Comparison of ENCODE assay signal across 16 cellular contexts in the genomic region with DNA sequence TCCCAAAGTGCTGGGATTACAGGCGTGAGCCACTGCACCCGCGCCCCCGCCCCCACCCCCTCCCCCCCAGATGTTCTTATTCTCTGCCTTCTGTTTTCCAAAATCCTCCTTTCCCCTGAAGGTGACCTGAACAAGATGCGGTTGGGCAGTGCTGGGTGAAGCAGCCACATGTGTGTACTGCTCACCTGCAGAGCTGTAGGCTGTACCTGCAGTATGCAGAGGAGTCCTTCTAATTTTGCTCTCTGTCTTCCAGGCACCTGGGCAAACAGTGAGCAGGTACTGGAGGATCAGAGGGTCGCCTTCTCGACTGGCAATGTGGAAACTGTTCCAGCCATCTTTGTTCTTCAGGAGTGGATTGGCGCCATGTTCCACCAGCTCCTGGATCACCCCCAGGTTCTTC. TPM values are rescaled to one million over a fixed set of nuclear protein-coding genes. Genes with fewer than 3 reads are reported as not detected.
A peak's percentile ranks its signal among the peaks of the same experiment; 100 is the strongest.
DNase-seq lines count a peak whose midpoint lies in the region; ATAC-seq and TF ChIP-seq lines count a peak whose summit lies in the region.
"Had no signal": no experiment of that assay in that cellular context is flagged by ENCODE, and none has a peak within 500 bp of the region (broad histone marks: within the 10 kb centered on the region; RNA-seq: fewer than 3 reads in every experiment).

No MANE protein-coding gene starts in this region.

- no peak for ATAC-seq in activated CD8-positive, alpha-beta T cell treated with anti-CD3 and anti-CD28 coated beads for 36 hours
- ATAC-seq in activated CD8-positive, alpha-beta T cell treated with anti-CD3 and anti-CD28 coated beads, Interleukin-2, amount 10 ng/mL, durations not matched to agents 7 days and 5 days: no peak
- ATAC-seq in IMR-90 (ENCODE audit: low read depth): no peak
- ATAC-seq in central memory CD8-positive, alpha-beta T cell (replicated peaks; ENCODE audit: extremely low read depth, poor library complexity, severe bottlenecking): no peak
- no peak for ATAC-seq in GM18498 (IDR thresholded peaks at IDR 0.05; ENCODE audit: unreplicated experiment)
- ATAC-seq in GM18870 (IDR thresholded peaks at IDR 0.05; ENCODE audit: unreplicated experiment): no peak

- H3K27ac ChIP-seq in IMR-90 (ENCODE audit: insufficient read depth, low read length): peak overlapping the region; percentile 83; the same call in 1 of the 2 replicates
- H3K27ac ChIP-seq: brain microvascular endothelial cell, neutrophil had no signal

- dilution Hi-C loops in IMR-90 (cut with HindIII; ENCODE audit: low sequenced_read_pairs, unreplicated experiment): no loop called here

- H3K18ac ChIP-seq in IMR-90 (ENCODE audit: low read depth, low read length): peak overlapping the region; percentile 28; the same call in 1 of the 2 replicates

- no peak overlapping the region for H2AK9ac ChIP-seq in IMR-90 (replicated peaks; ENCODE audit: low read depth, low read length, poor library complexity)

- peak overlapping the region; percentile 96; the same call in 1 of the 2 replicates for H3K4me2 ChIP-seq in IMR-90 (ENCODE audit: low read depth, low read length)

- no peak overlapping the region for H3K56ac ChIP-seq in IMR-90 (ENCODE audit: extremely low read depth, insufficient read depth, low read length)

- H3K4me1 ChIP-seq in IMR-90 (ENCODE audit: control insufficient read depth, insufficient read depth, low read length): peaks cover 14% of the 10 kb centered on the region

- H3K4ac ChIP-seq in IMR-90 (ENCODE audit: low read depth, low read length): 0 out of 2 replicates have a peak overlapping the region, but pooled peaks have one; percentile 70

- H3K27me3 ChIP-seq in IMR-90 (ENCODE audit: control insufficient read depth, insufficient read depth, low read length): no peaks in the 10 kb centered on the region
- H3K27me3 ChIP-seq: brain microvascular endothelial cell had no signal

- DNase-seq in activated CD8-positive, alpha-beta T cell treated with anti-CD3 and anti-CD28 coated beads for 36 hours: no peak
- no peak for DNase-seq in activated CD8-positive, alpha-beta T cell treated with anti-CD3 and anti-CD28 coated beads, Interleukin-2, amount 10 ng/mL, durations not matched to agents 7 days and 5 days
- no peak for DNase-seq in IMR-90
- no peak for DNase-seq in central memory CD8-positive, alpha-beta T cell (ENCODE audit: low spot score in 2 of 2)
- no peak for DNase-seq in skeletal muscle cell (ENCODE audit: low read depth)
- no peak for DNase-seq in amniotic stem cell (lab: John Stamatoyannopoulos, UW)
- DNase-seq: activated CD8-positive, alpha-beta memory T cell treated with anti-CD3 and anti-CD28 coated beads, Interleukin-2, amount 50 U/mL, for 4 hours; brain microvascular endothelial cell; HCEC 1CT; left colon; NCI-H1417 treated with DMSO at 0.1 percent for 48 hours; NCI-H524; stimulated activated CD4-positive, alpha-beta T cell treated with anti-CD3 and anti-CD28 coated beads, Interleukin-12 subunit alpha, Interleukin-12 subunit beta, amount 100 ng/mL, for 4 hours had no signal

- no peak for TF ChIP-seq POLR2A in IMR-90 (IDR thresholded peaks at IDR 0.05; ENCODE audit: low read depth, low read length)

- H3K79me1 ChIP-seq in IMR-90 (ENCODE audit: low read depth in 1 of 2, low read length in 2 of 2): peaks cover 29 to 35% of the 10 kb centered on the region in 2 experiments

- H3K36me3 ChIP-seq in IMR-90 (ENCODE audit: control insufficient read depth, insufficient read depth, low read length): peaks cover 20% of the 10 kb centered on the region
- H3K36me3 ChIP-seq: neutrophil had no signal

- peaks cover 32% of the 10 kb centered on the region for H4K20me1 ChIP-seq in IMR-90 (ENCODE audit: insufficient read depth, low read length)

- no peaks in the 10 kb centered on the region for H3K9me3 Mint-ChIP-seq in activated CD8-positive, alpha-beta T cell treated with anti-CD3 and anti-CD28 coated beads for 36 hours
- no peaks in the 10 kb centered on the region for H3K9me3 Mint-ChIP-seq in activated CD8-positive, alpha-beta T cell treated with anti-CD3 and anti-CD28 coated beads, Interleukin-2, amount 10 ng/mL, durations not matched to agents 7 days and 5 days (ENCODE audit: insufficient read depth)
- H3K9me3 Mint-ChIP-seq in central memory CD8-positive, alpha-beta T cell: no peaks in the 10 kb centered on the region

- H3K27ac Mint-ChIP-seq in activated CD8-positive, alpha-beta T cell treated with anti-CD3 and anti-CD28 coated beads for 36 hours: no peak overlapping the region
- no peak overlapping the region for H3K27ac Mint-ChIP-seq in activated CD8-positive, alpha-beta T cell treated with anti-CD3 and anti-CD28 coated beads, Interleukin-2, amount 10 ng/mL, durations not matched to agents 7 days and 5 days
- no peak overlapping the region for H3K27ac Mint-ChIP-seq in central memory CD8-positive, alpha-beta T cell (ENCODE audit: low read depth)

- in situ Hi-C loops in IMR-90 (cut with MboI; ENCODE audit: low sequenced_read_pairs): loop anchor here (10.0 kb wide), 1 partner anchor 203 kb away; a partner anchor contains a TSS

- H3K4me1 Mint-ChIP-seq in activated CD8-positive, alpha-beta T cell treated with anti-CD3 and anti-CD28 coated beads for 36 hours (ENCODE audit: low read depth): peaks cover 35% of the 10 kb centered on the region
- H3K4me1 Mint-ChIP-seq in activated CD8-positive, alpha-beta T cell treated with anti-CD3 and anti-CD28 coated beads, Interleukin-2, amount 10 ng/mL, durations not matched to agents 7 days and 5 days (ENCODE audit: low read depth): peaks cover 32% of the 10 kb centered on the region
- peaks cover 37% of the 10 kb centered on the region for H3K4me1 Mint-ChIP-seq in central memory CD8-positive, alpha-beta T cell

- no peaks in the 10 kb centered on the region for H3K27me3 Mint-ChIP-seq in activated CD8-positive, alpha-beta T cell treated with anti-CD3 and anti-CD28 coated beads for 36 hours
- H3K27me3 Mint-ChIP-seq in activated CD8-positive, alpha-beta T cell treated with anti-CD3 and anti-CD28 coated beads, Interleukin-2, amount 10 ng/mL, durations not matched to agents 7 days and 5 days (ENCODE audit: low read depth): no peaks in the 10 kb centered on the region
- no peaks in the 10 kb centered on the region for H3K27me3 Mint-ChIP-seq in central memory CD8-positive, alpha-beta T cell

- H4K5ac ChIP-seq in IMR-90 (ENCODE audit: low read depth, low read length): no peak overlapping the region

- H2BK15ac ChIP-seq in IMR-90 (ENCODE audit: low read depth, low read length): no peak overlapping the region

- H4K91ac ChIP-seq in IMR-90 (ENCODE audit: insufficient read depth, low read depth, low read length): no peak overlapping the region

- intact Hi-C loops in activated CD8-positive, alpha-beta T cell treated with anti-CD3 and anti-CD28 coated beads for 36 hours (cut with micrococcal nuclease): loop anchor here (5.0 kb wide), 1 partner anchor 75 kb away; a partner anchor contains a TSS
- intact Hi-C loops in IMR-90 (cut with micrococcal nuclease): loop anchor here (1.0 to 5.0 kb wide), 3 partner anchors 75 to 200 kb away; a partner anchor contains a TSS

- BruUV-seq in IMR-90 (replicated peaks; lab: Mats Ljungman, UMichigan): no TSS peak

- no peak for TF ChIP-seq CTCF in activated CD8-positive, alpha-beta T cell treated with anti-CD3 and anti-CD28 coated beads for 36 hours (IDR thresholded peaks at IDR 0.05)
- TF ChIP-seq CTCF in IMR-90 (conservative IDR thresholded peaks at IDR 0.05; ENCODE audit: low read depth, low read length): no peak

- H2BK5ac ChIP-seq in IMR-90 (ENCODE audit: low read depth, low read length, poor library complexity, severe bottlenecking): peak overlapping the region; percentile 20

- H2BK20ac ChIP-seq in IMR-90 (ENCODE audit: low read depth, low read length): no peak overlapping the region

- peak overlapping the region; percentile 48 for H2AK5ac ChIP-seq in IMR-90 (ENCODE audit: low read depth, low read length)

- CTCF ChIA-PET in activated CD8-positive, alpha-beta T cell treated with anti-CD3 and anti-CD28 coated beads for 36 hours (lab: Charles Lee): interaction anchor here (0.8 to 3.3 kb wide), 3 partner anchors 10 to 258 kb away, joined by 3 to 11 read pairs (median 3); no protein-coding TSS in a partner anchor
- CTCF ChIA-PET in activated CD8-positive, alpha-beta T cell treated with anti-CD3 and anti-CD28 coated beads, Interleukin-2, amount 10 ng/mL, durations not matched to agents 7 days and 5 days (lab: Charles Lee): interaction anchor here (0.8 to 1.7 kb wide), 4 partner anchors 9 to 514 kb away, joined by 3 to 6 read pairs (median 4); no protein-coding TSS in a partner anchor
- CTCF ChIA-PET in IMR-90 (lab: Yijun Ruan, JAX): interaction anchor here (1.3 to 1.4 kb wide), 2 partner anchors 258 to 265 kb away, joined by 4 to 5 read pairs; no protein-coding TSS in a partner anchor

- no peak overlapping the region for H2BK120ac ChIP-seq in IMR-90 (ENCODE audit: low read depth, low read length)

- 100% methylated on average over 2 of the region's 8 CpGs; no CpG with 5 or more reads in 1 of the 2 experiments for WGBS in IMR-90 (ENCODE audit: extremely low coverage in 2 of 2, insufficient read length in 1 of 2), 2 experiments

- no peaks in the 10 kb centered on the region for H3K9me3 ChIP-seq in IMR-90 (ENCODE audit: control insufficient read depth, insufficient read depth, low read length)
- H3K9me3 ChIP-seq: neutrophil had no signal

- H3K9me1 ChIP-seq in IMR-90 (ENCODE audit: insufficient read depth, low read length): peaks cover 15% of the 10 kb centered on the region

- H3K14ac ChIP-seq in IMR-90 (replicated peaks; ENCODE audit: low read depth, low read length): peak overlapping the region; percentile 28; the same call in 1 of the 2 replicates

- peak overlapping the region in 1 of 2 experiments; percentile 27; a peak in 1 of 4 replicates for H4K8ac ChIP-seq in IMR-90 (ENCODE audit: low read depth in 2 of 2, low read length in 2 of 2)

- H3K4me3 ChIP-seq in IMR-90 (ENCODE audit: insufficient read depth, low read depth, low read length) (no peak overlapping the region), skeletal muscle cell (ENCODE audit: low read depth, low read length) (peak overlapping the region; percentile 86)

- no peak for TF ChIP-seq RAD21 in IMR-90 (IDR thresholded peaks at IDR 0.05; ENCODE audit: low read length)

- H3K23ac ChIP-seq in IMR-90 (ENCODE audit: low read depth, low read length): peak overlapping the region; percentile 0; the same call in 1 of the 2 replicates

- POLR2A ChIA-PET in activated CD8-positive, alpha-beta T cell treated with anti-CD3 and anti-CD28 coated beads for 36 hours (lab: Charles Lee): interaction anchor here (1.0 to 3.9 kb wide), 3 partner anchors 9 to 74 kb away, joined by 3 to 18 read pairs (median 4); a partner anchor contains a TSS
- POLR2A ChIA-PET in activated CD8-positive, alpha-beta T cell treated with anti-CD3 and anti-CD28 coated beads, Interleukin-2, amount 10 ng/mL, durations not matched to agents 7 days and 5 days (lab: Charles Lee): interaction anchor here (1.3 kb wide), 1 partner anchor 77 kb away, joined by 3 read pairs; no protein-coding TSS in a partner anchor
- POLR2A ChIA-PET in IMR-90 (lab: Charles Lee; ENCODE audit: unreplicated experiment): no interaction called here

- no peak overlapping the region for H2AFZ ChIP-seq in IMR-90 (replicated peaks; ENCODE audit: low read length, poor library complexity)

- H3K9ac ChIP-seq in IMR-90 (ENCODE audit: low read depth, low read length): no peak overlapping the region

- H3K36me3 Mint-ChIP-seq in activated CD8-positive, alpha-beta T cell treated with anti-CD3 and anti-CD28 coated beads for 36 hours (ENCODE audit: low read depth): peaks cover 40% of the 10 kb centered on the region
- peaks cover 23% of the 10 kb centered on the region for H3K36me3 Mint-ChIP-seq in activated CD8-positive, alpha-beta T cell treated with anti-CD3 and anti-CD28 coated beads, Interleukin-2, amount 10 ng/mL, durations not matched to agents 7 days and 5 days (ENCODE audit: low read depth)
- peaks cover 14% of the 10 kb centered on the region for H3K36me3 Mint-ChIP-seq in central memory CD8-positive, alpha-beta T cell (ENCODE audit: insufficient read depth)

- peak overlapping the region; percentile 84 for H3K4me3 Mint-ChIP-seq in activated CD8-positive, alpha-beta T cell treated with anti-CD3 and anti-CD28 coated beads for 36 hours
- no peak overlapping the region for H3K4me3 Mint-ChIP-seq in activated CD8-positive, alpha-beta T cell treated with anti-CD3 and anti-CD28 coated beads, Interleukin-2, amount 10 ng/mL, durations not matched to agents 7 days and 5 days
- peak overlapping the region; percentile 95 for H3K4me3 Mint-ChIP-seq in central memory CD8-positive, alpha-beta T cell

RNA-seq across cellular contexts. Expression of a gene that starts 2.1 kb away (rescaled TPM):
- 1 to 10 TPM; 7.5 to 7.8 TPM for total RNA-seq in activated CD8-positive, alpha-beta T cell treated with anti-CD3 and anti-CD28 coated beads for 36 hours
- total RNA-seq in activated CD8-positive, alpha-beta T cell treated with anti-CD3 and anti-CD28 coated beads, Interleukin-2, amount 10 ng/mL, durations not matched to agents 7 days and 5 days: 1 to 10 TPM; 5.2 to 5.7 TPM
- 3.3 and 5.7 TPM in 2 replicates for total RNA-seq in IMR-90 (2012; rRNA removed)
- polyA plus RNA-seq in IMR-90 (2012; rRNA removed): 5.1 and 6.3 TPM in 2 replicates
- 2.9 and 5.4 TPM in 2 replicates for polyA plus RNA-seq in IMR-90 (2012; cell fraction: cytosol; rRNA removed)
- polyA plus RNA-seq in IMR-90 (2012; cell fraction: nucleus; rRNA removed; ENCODE audit: low replicate concordance): 11.0 and 15.6 TPM in 2 replicates

RNA-seq across cellular contexts. Expression of a gene that starts 2.4 kb away (rescaled TPM):
- 10 to 100 TPM; 47.2 to 51.3 TPM for total RNA-seq in activated CD8-positive, alpha-beta T cell treated with anti-CD3 and anti-CD28 coated beads for 36 hours
- total RNA-seq in activated CD8-positive, alpha-beta T cell treated with anti-CD3 and anti-CD28 coated beads, Interleukin-2, amount 10 ng/mL, durations not matched to agents 7 days and 5 days: 10 to 100 TPM; 62.6 to 64.4 TPM
- total RNA-seq in IMR-90 (2012; rRNA removed): 60.8 and 72.2 TPM in 2 replicates
- 48.8 and 59.3 TPM in 2 replicates for polyA plus RNA-seq in IMR-90 (2012; rRNA removed)
- 34.7 and 41.0 TPM in 2 replicates for polyA plus RNA-seq in IMR-90 (2012; cell fraction: cytosol; rRNA removed)
- 128 and 139 TPM in 2 replicates for polyA plus RNA-seq in IMR-90 (2012; cell fraction: nucleus; rRNA removed; ENCODE audit: low replicate concordance)
